In the genomic region with DNA sequence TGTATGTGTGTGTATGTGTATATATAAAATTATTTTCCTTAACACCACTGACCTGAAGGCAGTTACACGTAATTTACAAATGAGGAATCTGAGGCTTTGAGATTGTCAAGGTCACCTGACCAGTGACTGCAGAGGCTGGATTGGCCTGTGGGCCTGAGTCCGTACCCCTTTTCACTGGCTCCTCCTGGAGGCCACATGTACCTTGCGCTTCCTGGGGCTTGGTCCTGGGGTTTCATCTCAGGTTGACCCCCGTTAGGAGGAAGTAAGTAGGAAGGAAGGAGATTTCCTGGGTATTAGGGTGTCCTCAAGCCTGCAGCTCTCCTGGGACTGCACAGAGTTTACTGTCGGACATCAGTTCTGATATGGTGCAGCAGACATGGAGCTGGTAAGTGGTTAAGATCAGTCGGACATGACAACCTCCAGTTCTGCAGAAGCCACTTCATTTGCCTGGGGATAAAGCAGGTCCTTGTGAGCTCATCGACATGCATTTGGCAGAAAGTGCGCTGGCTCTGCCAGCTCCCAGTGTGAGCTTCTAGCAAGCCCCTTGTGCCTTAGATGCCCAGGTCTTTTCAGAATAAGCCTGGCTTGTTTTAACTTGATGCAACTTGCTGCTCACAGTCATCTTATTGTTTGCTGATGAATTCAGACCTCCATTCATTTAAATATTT, we compare ENCODE assay signal across 8 cellular contexts. TPM values are rescaled to one million over a fixed set of nuclear protein-coding genes. Genes with fewer than 3 reads are reported as not detected.
A peak's percentile ranks its signal among the peaks of the same experiment; 100 is the strongest.
DNase-seq lines count a peak whose midpoint lies in the region; ATAC-seq and TF ChIP-seq lines count a peak whose summit lies in the region.

No MANE protein-coding gene starts in this region.

- no peaks in the 10 kb centered on the region for H3F3A ChIP-seq in SK-N-SH (replicated peaks; ENCODE audit: insufficient read depth)

- no peaks in the 10 kb centered on the region for H3K9me2 ChIP-seq in SK-N-SH

- H3K4me2 ChIP-seq in SK-N-SH: no peak overlapping the region

- CTCF ChIA-PET in SK-N-SH (lab: Yijun Ruan, JAX): interaction anchor here (1.0 to 3.1 kb wide), 3 partner anchors 9 to 88 kb away, joined by 3 to 11 read pairs (median 3); no protein-coding TSS in a partner anchor

- peaks cover 0 to 49% of the 10 kb centered on the region in 2 experiments; a peak in 1 of 4 replicates for H3K4me1 ChIP-seq in SK-N-SH (ENCODE audit: control insufficient read depth in 1 of 2, insufficient read depth in 2 of 2, low read depth in 1 of 2, low read length in 1 of 2)
- peaks cover 73% of the 10 kb centered on the region for H3K4me1 ChIP-seq in left ventricle myocardium inferior
- peaks cover 0 to 69% (median 12%) of the 10 kb centered on the region in 3 donors for H3K4me1 ChIP-seq in gastroesophageal sphincter

- H3K27me3 ChIP-seq in SK-N-SH (ENCODE audit: insufficient read depth) (no peaks in the 10 kb centered on the region), left ventricle myocardium inferior (ENCODE audit: low read depth) (no peaks in the 10 kb centered on the region), gastroesophageal sphincter (no peaks in the 10 kb centered on the region)

- intact Hi-C loops in left ventricle myocardium inferior (cut with micrococcal nuclease): no loop called here

- TF ChIP-seq EP300 in SK-N-SH (IDR thresholded peaks at IDR 0.05; ENCODE audit: borderline replicate concordance in 1 of 2, low read depth in 1 of 2, low read length in 1 of 2) (no peak), gastroesophageal sphincter (IDR thresholded peaks at IDR 0.05) (no peak)

- H2AFZ ChIP-seq in SK-N-SH (ENCODE audit: low read depth): no peak overlapping the region

- H3K36me3 ChIP-seq in SK-N-SH (replicated peaks in 1 of 2; ENCODE audit: control insufficient read depth in 1 of 2, insufficient read depth in 2 of 2, low read length in 1 of 2) (no peaks in the 10 kb centered on the region), left ventricle myocardium inferior (no peaks in the 10 kb centered on the region), gastroesophageal sphincter (no peaks in the 10 kb centered on the region)

- peaks cover 31% of the 10 kb centered on the region; the same call in 1 of the 2 replicates for H3K79me2 ChIP-seq in SK-N-SH (ENCODE audit: insufficient read depth)

- no peaks in the 10 kb centered on the region for H4K20me1 ChIP-seq in SK-N-SH (ENCODE audit: insufficient read depth)

- DNase-seq in SK-N-SH (no peak), left ventricle myocardium inferior (no peak), activated T-cell treated with anti-CD3 and anti-CD28 coated beads for 4 hours (no peak), NCI-H146 (lab: John Stamatoyannopoulos, UW) (no peak)
- no peak for DNase-seq in stimulated activated CD4-positive, alpha-beta T cell treated with anti-CD3 and anti-CD28 coated beads, Interleukin-4, amount 100 ng/mL, for 24 hours

- H3K9me3 ChIP-seq in SK-N-SH (no peaks in the 10 kb centered on the region), left ventricle myocardium inferior (replicated peaks) (no peaks in the 10 kb centered on the region), gastroesophageal sphincter (no peaks in the 10 kb centered on the region)

- H3K27ac ChIP-seq in SK-N-SH (ENCODE audit: low read depth in 2 of 2, low read length in 1 of 2): peak overlapping the region in 1 of 2 experiments; percentile 39; a peak in 1 of 4 replicates
- H3K27ac ChIP-seq in left ventricle myocardium inferior (replicated peaks): peak overlapping the region; percentile 90
- peak overlapping the region in 2 of 4 donors; percentile 31 to 41 for H3K27ac ChIP-seq in gastroesophageal sphincter

- peak; percentile 76 for ATAC-seq in HG02759 (IDR thresholded peaks at IDR 0.05; ENCODE audit: unreplicated experiment)
- no peak for ATAC-seq in gastroesophageal sphincter

- TF ChIP-seq CTCF in GM12875 (IDR thresholded peaks at IDR 0.05; ENCODE audit: borderline replicate concordance, insufficient read depth, low read depth, low read length): peak; percentile 26; the same call in 1 of the 2 replicates
- peak; percentile 26; the same call in 1 of the 2 replicates for TF ChIP-seq CTCF in SK-N-SH (IDR thresholded peaks at IDR 0.05)
- TF ChIP-seq CTCF in left ventricle myocardium inferior (IDR thresholded peaks at IDR 0.05; ENCODE audit: borderline replicate concordance): peak; percentile 47
- TF ChIP-seq CTCF in gastroesophageal sphincter (IDR thresholded peaks at IDR 0.05): peak in 2 of 4 experiments; percentile 5 to 36

- POLR2A ChIA-PET in SK-N-SH (lab: Yijun Ruan, JAX): interaction anchor here (0.9 to 1.2 kb wide), 2 partner anchors 19 to 46 kb away, joined by 3 read pairs; no protein-coding TSS in a partner anchor

- H3K4me3 ChIP-seq in GM12875 (ENCODE audit: low read depth, low read length): no peak overlapping the region
- no peak overlapping the region for H3K4me3 ChIP-seq in SK-N-SH (ENCODE audit: low read depth in 2 of 2, low read length in 1 of 2)
- peak overlapping the region; percentile 17 for H3K4me3 ChIP-seq in left ventricle myocardium inferior
- H3K4me3 ChIP-seq in gastroesophageal sphincter: no peak overlapping the region

- no peak overlapping the region for H3K9ac ChIP-seq in SK-N-SH

- WGBS in SK-N-SH (ENCODE audit: low lambda C conversion rate): 90% methylated on average over 5 of the region's 8 CpGs
- WGBS in gastroesophageal sphincter (ENCODE audit: low coverage in 1 of 2), 2 donors: 44 to 67% methylated on average over 3 to 5 of the region's 8 CpGs

- TF ChIP-seq RAD21 in SK-N-SH (IDR thresholded peaks at IDR 0.05; ENCODE audit: low read length): peak; percentile 46

- TF ChIP-seq POLR2A in gastroesophageal sphincter (IDR thresholded peaks at IDR 0.05): no peak

TF ChIP-seq in SK-N-SH, 30 proteins besides CTCF, POLR2A, EP300 and RAD21:
- TF ChIP-seq, protein P1, sequence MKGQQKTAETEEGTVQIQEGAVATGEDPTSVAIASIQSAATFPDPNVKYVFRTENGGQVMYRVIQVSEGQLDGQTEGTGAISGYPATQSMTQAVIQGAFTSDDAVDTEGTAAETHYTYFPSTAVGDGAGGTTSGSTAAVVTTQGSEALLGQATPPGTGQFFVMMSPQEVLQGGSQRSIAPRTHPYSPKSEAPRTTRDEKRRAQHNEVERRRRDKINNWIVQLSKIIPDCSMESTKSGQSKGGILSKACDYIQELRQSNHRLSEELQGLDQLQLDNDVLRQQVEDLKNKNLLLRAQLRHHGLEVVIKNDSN (IDR thresholded peaks at IDR 0.05; ENCODE audit: borderline replicate concordance, low read depth): peak; percentile 13; the same call in 1 of the 2 replicates
- TF ChIP-seq GABPA (IDR thresholded peaks at IDR 0.05; ENCODE audit: low read depth): no peak

RNA-seq across cellular contexts. Expression of gene ST3GAL4, which starts 36.6 kb away (rescaled TPM):
- 27.1 and 32.0 TPM in 2 replicates for polyA plus RNA-seq in SK-N-SH (2012; rRNA removed)
- polyA plus RNA-seq in SK-N-SH (2012; cell fraction: cytosol; rRNA removed): 20.6 and 30.3 TPM in 2 replicates
- 23.7 and 26.9 TPM in 2 replicates for polyA plus RNA-seq in SK-N-SH (2012; cell fraction: nucleus; rRNA removed)
- total RNA-seq in left ventricle myocardium inferior: 61.7 TPM
- total RNA-seq in gastroesophageal sphincter: 10 to 100 TPM; 42.1 to 56.2 (median 47.2) TPM
